ENCODE assay signal across 1 cellular context in the genomic region with DNA sequence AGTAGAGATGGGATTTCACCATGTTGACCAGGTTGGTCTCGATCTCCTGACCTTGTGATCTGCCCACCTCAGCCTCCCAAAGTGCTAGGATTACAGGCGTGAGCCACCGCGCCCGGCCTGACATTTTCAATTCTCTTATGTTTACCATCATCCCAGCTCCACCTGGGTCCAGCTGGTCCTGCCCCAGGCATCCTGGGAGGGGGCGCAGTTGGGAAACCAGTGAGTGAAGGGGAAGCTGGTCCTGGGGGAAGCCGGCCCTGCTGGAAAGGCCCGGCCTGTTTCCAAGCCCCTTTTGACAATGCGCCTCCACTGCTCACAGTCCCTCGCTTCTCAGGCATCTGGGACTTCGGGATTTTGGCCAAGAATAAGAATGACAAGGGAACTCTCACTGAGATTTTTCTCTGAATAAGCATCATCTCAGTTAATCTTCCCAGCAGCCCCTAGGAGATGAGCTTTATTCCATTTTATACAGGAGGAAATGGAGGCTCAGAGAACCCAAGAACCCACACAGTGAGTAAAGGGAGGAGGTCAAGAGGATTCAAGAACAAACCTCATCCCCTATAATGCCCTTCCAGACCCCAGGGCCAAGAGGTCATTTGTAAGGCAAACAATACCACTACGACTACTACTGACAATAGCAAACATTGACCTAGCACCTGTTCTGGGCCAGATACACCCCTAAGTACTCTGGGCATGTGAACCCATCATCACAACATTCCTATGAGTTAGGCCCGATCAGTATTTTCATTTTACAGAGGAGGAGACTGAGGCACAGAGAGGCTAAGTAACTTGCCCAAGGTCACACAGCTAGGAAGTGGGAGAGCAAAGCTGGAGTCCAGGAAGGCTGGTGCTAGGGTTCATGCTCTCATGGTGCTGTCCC.
TF ChIP-seq lines count a peak whose summit lies in the region.

No MANE protein-coding gene starts in this region.

TF ChIP-seq in HepG2, 621 proteins besides CTCF, POLR2A, EP300 and RAD21 (continued from another document and continues in another):
- TF ChIP-seq, protein P1, sequence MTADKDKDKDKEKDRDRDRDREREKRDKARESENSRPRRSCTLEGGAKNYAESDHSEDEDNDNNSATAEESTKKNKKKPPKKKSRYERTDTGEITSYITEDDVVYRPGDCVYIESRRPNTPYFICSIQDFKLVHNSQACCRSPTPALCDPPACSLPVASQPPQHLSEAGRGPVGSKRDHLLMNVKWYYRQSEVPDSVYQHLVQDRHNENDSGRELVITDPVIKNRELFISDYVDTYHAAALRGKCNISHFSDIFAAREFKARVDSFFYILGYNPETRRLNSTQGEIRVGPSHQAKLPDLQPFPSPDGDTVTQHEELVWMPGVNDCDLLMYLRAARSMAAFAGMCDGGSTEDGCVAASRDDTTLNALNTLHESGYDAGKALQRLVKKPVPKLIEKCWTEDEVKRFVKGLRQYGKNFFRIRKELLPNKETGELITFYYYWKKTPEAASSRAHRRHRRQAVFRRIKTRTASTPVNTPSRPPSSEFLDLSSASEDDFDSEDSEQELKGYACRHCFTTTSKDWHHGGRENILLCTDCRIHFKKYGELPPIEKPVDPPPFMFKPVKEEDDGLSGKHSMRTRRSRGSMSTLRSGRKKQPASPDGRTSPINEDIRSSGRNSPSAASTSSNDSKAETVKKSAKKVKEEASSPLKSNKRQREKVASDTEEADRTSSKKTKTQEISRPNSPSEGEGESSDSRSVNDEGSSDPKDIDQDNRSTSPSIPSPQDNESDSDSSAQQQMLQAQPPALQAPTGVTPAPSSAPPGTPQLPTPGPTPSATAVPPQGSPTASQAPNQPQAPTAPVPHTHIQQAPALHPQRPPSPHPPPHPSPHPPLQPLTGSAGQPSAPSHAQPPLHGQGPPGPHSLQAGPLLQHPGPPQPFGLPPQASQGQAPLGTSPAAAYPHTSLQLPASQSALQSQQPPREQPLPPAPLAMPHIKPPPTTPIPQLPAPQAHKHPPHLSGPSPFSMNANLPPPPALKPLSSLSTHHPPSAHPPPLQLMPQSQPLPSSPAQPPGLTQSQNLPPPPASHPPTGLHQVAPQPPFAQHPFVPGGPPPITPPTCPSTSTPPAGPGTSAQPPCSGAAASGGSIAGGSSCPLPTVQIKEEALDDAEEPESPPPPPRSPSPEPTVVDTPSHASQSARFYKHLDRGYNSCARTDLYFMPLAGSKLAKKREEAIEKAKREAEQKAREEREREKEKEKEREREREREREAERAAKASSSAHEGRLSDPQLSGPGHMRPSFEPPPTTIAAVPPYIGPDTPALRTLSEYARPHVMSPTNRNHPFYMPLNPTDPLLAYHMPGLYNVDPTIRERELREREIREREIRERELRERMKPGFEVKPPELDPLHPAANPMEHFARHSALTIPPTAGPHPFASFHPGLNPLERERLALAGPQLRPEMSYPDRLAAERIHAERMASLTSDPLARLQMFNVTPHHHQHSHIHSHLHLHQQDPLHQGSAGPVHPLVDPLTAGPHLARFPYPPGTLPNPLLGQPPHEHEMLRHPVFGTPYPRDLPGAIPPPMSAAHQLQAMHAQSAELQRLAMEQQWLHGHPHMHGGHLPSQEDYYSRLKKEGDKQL (CRISPR knock-in tag; IDR thresholded peaks at IDR 0.05; ENCODE audit: low read depth) = no peak
- TF ChIP-seq, protein P2, sequence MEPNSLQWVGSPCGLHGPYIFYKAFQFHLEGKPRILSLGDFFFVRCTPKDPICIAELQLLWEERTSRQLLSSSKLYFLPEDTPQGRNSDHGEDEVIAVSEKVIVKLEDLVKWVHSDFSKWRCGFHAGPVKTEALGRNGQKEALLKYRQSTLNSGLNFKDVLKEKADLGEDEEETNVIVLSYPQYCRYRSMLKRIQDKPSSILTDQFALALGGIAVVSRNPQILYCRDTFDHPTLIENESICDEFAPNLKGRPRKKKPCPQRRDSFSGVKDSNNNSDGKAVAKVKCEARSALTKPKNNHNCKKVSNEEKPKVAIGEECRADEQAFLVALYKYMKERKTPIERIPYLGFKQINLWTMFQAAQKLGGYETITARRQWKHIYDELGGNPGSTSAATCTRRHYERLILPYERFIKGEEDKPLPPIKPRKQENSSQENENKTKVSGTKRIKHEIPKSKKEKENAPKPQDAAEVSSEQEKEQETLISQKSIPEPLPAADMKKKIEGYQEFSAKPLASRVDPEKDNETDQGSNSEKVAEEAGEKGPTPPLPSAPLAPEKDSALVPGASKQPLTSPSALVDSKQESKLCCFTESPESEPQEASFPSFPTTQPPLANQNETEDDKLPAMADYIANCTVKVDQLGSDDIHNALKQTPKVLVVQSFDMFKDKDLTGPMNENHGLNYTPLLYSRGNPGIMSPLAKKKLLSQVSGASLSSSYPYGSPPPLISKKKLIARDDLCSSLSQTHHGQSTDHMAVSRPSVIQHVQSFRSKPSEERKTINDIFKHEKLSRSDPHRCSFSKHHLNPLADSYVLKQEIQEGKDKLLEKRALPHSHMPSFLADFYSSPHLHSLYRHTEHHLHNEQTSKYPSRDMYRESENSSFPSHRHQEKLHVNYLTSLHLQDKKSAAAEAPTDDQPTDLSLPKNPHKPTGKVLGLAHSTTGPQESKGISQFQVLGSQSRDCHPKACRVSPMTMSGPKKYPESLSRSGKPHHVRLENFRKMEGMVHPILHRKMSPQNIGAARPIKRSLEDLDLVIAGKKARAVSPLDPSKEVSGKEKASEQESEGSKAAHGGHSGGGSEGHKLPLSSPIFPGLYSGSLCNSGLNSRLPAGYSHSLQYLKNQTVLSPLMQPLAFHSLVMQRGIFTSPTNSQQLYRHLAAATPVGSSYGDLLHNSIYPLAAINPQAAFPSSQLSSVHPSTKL (CRISPR knock-in tag; IDR thresholded peaks at IDR 0.05) = peak; percentile 15; the same call in 1 of the 2 replicates
- no peak for TF ChIP-seq IRX3 (CRISPR knock-in tag; IDR thresholded peaks at IDR 0.05; ENCODE audit: borderline replicate concordance, low read depth)
- TF ChIP-seq, protein P3, sequence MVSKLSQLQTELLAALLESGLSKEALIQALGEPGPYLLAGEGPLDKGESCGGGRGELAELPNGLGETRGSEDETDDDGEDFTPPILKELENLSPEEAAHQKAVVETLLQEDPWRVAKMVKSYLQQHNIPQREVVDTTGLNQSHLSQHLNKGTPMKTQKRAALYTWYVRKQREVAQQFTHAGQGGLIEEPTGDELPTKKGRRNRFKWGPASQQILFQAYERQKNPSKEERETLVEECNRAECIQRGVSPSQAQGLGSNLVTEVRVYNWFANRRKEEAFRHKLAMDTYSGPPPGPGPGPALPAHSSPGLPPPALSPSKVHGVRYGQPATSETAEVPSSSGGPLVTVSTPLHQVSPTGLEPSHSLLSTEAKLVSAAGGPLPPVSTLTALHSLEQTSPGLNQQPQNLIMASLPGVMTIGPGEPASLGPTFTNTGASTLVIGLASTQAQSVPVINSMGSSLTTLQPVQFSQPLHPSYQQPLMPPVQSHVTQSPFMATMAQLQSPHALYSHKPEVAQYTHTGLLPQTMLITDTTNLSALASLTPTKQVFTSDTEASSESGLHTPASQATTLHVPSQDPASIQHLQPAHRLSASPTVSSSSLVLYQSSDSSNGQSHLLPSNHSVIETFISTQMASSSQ (IDR thresholded peaks at IDR 0.05; ENCODE audit: low read depth) = no peak
- TF ChIP-seq, protein P3 (CRISPR knock-in tag; IDR thresholded peaks at IDR 0.05; ENCODE audit: borderline replicate concordance) = no peak
- TF ChIP-seq ZNF143 (CRISPR knock-in tag; IDR thresholded peaks at IDR 0.05) = no peak
- TF ChIP-seq CEBPB (IDR thresholded peaks at IDR 0.05; ENCODE audit: borderline replicate concordance, low read depth, low read length) = no peak
- TF ChIP-seq, protein P4, sequence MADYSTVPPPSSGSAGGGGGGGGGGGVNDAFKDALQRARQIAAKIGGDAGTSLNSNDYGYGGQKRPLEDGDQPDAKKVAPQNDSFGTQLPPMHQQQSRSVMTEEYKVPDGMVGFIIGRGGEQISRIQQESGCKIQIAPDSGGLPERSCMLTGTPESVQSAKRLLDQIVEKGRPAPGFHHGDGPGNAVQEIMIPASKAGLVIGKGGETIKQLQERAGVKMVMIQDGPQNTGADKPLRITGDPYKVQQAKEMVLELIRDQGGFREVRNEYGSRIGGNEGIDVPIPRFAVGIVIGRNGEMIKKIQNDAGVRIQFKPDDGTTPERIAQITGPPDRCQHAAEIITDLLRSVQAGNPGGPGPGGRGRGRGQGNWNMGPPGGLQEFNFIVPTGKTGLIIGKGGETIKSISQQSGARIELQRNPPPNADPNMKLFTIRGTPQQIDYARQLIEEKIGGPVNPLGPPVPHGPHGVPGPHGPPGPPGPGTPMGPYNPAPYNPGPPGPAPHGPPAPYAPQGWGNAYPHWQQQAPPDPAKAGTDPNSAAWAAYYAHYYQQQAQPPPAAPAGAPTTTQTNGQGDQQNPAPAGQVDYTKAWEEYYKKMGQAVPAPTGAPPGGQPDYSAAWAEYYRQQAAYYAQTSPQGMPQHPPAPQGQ (CRISPR knock-in tag; IDR thresholded peaks at IDR 0.05; ENCODE audit: borderline replicate concordance) = no peak
- TF ChIP-seq, protein P5, sequence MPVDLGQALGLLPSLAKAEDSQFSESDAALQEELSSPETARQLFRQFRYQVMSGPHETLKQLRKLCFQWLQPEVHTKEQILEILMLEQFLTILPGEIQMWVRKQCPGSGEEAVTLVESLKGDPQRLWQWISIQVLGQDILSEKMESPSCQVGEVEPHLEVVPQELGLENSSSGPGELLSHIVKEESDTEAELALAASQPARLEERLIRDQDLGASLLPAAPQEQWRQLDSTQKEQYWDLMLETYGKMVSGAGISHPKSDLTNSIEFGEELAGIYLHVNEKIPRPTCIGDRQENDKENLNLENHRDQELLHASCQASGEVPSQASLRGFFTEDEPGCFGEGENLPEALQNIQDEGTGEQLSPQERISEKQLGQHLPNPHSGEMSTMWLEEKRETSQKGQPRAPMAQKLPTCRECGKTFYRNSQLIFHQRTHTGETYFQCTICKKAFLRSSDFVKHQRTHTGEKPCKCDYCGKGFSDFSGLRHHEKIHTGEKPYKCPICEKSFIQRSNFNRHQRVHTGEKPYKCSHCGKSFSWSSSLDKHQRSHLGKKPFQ (CRISPR knock-in tag; IDR thresholded peaks at IDR 0.05; ENCODE audit: insufficient replicate concordance) = no peak
- TF ChIP-seq, protein P6, sequence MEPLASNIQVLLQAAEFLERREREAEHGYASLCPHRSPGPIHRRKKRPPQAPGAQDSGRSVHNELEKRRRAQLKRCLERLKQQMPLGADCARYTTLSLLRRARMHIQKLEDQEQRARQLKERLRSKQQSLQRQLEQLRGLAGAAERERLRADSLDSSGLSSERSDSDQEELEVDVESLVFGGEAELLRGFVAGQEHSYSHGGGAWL (CRISPR knock-in tag; IDR thresholded peaks at IDR 0.05) = no peak
- TF ChIP-seq, protein P7, sequence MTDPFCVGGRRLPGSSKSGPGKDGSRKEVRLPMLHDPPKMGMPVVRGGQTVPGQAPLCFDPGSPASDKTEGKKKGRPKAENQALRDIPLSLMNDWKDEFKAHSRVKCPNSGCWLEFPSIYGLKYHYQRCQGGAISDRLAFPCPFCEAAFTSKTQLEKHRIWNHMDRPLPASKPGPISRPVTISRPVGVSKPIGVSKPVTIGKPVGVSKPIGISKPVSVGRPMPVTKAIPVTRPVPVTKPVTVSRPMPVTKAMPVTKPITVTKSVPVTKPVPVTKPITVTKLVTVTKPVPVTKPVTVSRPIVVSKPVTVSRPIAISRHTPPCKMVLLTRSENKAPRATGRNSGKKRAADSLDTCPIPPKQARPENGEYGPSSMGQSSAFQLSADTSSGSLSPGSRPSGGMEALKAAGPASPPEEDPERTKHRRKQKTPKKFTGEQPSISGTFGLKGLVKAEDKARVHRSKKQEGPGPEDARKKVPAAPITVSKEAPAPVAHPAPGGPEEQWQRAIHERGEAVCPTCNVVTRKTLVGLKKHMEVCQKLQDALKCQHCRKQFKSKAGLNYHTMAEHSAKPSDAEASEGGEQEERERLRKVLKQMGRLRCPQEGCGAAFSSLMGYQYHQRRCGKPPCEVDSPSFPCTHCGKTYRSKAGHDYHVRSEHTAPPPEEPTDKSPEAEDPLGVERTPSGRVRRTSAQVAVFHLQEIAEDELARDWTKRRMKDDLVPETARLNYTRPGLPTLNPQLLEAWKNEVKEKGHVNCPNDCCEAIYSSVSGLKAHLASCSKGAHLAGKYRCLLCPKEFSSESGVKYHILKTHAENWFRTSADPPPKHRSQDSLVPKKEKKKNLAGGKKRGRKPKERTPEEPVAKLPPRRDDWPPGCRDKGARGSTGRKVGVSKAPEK (CRISPR knock-in tag; IDR thresholded peaks at IDR 0.05; ENCODE audit: borderline replicate concordance) = 0 out of 2 replicates have a peak, but pooled peaks have one; percentile 55
- peak; percentile 50; the same call in 1 of the 2 replicates for TF ChIP-seq ZNF263 (CRISPR knock-in tag; IDR thresholded peaks at IDR 0.05)
- TF ChIP-seq YY1 (IDR thresholded peaks at IDR 0.05; ENCODE audit: insufficient read depth, insufficient replicate concordance, low read depth, low read length) = no peak
- no peak for TF ChIP-seq FOXJ3 (CRISPR knock-in tag; IDR thresholded peaks at IDR 0.05; ENCODE audit: borderline replicate concordance)
- TF ChIP-seq, protein P8, sequence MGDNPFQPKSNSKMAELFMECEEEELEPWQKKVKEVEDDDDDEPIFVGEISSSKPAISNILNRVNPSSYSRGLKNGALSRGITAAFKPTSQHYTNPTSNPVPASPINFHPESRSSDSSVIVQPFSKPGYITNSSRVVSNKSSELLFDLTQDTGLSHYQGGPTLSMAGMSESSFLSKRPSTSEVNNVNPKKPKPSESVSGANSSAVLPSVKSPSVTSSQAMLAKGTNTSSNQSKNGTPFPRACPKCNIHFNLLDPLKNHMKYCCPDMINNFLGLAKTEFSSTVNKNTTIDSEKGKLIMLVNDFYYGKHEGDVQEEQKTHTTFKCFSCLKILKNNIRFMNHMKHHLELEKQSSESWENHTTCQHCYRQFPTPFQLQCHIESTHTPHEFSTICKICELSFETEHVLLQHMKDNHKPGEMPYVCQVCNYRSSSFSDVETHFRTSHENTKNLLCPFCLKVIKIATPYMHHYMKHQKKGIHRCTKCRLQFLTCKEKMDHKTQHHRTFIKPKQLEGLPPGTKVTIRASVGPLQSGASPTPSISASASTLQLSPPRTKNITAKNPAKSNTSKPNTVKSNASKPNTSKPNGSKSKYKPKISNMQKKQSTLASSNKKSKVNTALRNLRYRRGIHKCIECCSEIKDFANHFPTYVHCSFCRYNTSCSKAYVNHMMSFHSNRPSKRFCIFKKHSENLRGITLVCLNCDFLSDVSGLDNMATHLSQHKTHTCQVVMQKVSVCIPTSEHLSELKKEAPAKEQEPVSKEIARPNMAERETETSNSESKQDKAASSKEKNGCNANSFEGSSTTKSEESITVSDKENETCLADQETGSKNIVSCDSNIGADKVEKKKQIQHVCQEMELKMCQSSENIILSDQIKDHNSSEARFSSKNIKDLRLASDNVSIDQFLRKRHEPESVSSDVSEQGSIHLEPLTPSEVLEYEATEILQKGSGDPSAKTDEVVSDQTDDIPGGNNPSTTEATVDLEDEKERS (CRISPR knock-in tag; IDR thresholded peaks at IDR 0.05) = no peak
- no peak for TF ChIP-seq ZNF703 (CRISPR knock-in tag; IDR thresholded peaks at IDR 0.05; ENCODE audit: borderline replicate concordance)
- TF ChIP-seq SMC3 (IDR thresholded peaks at IDR 0.05; ENCODE audit: low read length) = 0 out of 2 replicates have a peak, but pooled peaks have one; percentile 2
- no peak for TF ChIP-seq ZNF264 (CRISPR knock-in tag; IDR thresholded peaks at IDR 0.05)
- TF ChIP-seq ZNF724P (CRISPR knock-in tag; IDR thresholded peaks at IDR 0.05; ENCODE audit: borderline replicate concordance) = no peak
- TF ChIP-seq NR1H2 (CRISPR knock-in tag; IDR thresholded peaks at IDR 0.05; ENCODE audit: borderline replicate concordance, low read depth) = no peak
- TF ChIP-seq ZNF564 (CRISPR knock-in tag; IDR thresholded peaks at IDR 0.05) = no peak
